8 cellular contexts compared by ENCODE assay signal in the genomic region with DNA sequence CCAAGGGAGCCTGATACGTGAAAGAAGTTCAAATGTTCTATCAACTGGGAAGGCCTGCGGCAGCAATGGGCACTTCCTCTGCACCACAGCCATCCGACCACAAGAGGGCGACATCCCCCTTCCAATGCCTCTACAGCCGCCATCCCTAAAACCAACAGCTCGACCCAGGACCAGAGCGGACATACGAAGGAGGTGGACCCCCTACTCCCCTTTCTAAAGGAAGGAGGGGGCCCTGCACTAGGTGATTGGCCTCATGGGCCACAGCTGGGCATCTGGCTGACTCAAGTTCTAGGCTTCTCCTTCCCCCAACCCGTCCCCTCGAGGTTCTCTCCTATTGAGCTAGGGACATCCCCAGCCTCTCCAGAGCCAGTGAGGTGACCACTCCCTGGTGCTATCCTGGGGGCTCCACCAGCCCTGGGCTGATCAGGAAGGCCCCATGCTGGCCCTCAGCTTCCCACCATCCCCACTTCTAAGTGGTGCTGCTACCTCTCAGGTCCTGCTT.
A peak's percentile ranks its signal among the peaks of the same experiment; 100 is the strongest.
DNase-seq lines count a peak whose midpoint lies in the region; ATAC-seq and TF ChIP-seq lines count a peak whose summit lies in the region.

No MANE protein-coding gene starts in this region.

- H3K4me3 ChIP-seq in suprapubic skin, result no peak overlapping the region

- no peaks in the 10 kb centered on the region for H3K9me3 ChIP-seq in suprapubic skin

- no peaks in the 10 kb centered on the region for H3K27me3 ChIP-seq in suprapubic skin

- TF ChIP-seq CTCF in AG09319 (IDR thresholded peaks at IDR 0.05; ENCODE audit: low read depth, low read length), result peak; percentile 96
- TF ChIP-seq CTCF in omental fat pad (IDR thresholded peaks at IDR 0.05), result peak in 2 of 3 donors; percentile 59 to 83
- TF ChIP-seq CTCF in suprapubic skin (IDR thresholded peaks at IDR 0.05), result peak; percentile 88 to 93

- no peak for TF ChIP-seq POLR2A in suprapubic skin (IDR thresholded peaks at IDR 0.05)

- ATAC-seq in GM18861 (IDR thresholded peaks at IDR 0.05; ENCODE audit: unreplicated experiment), result peak; percentile 54
- ATAC-seq in activated T-helper 17 cell treated with anti-CD3 and anti-CD28 coated beads, Interleukin-2, amount 50 U/mL, for 72 hours (replicated peaks), result peak; percentile 60
- peak; percentile 88 for ATAC-seq in omental fat pad (ENCODE audit: low FRiP score)

- DNase-seq in AG09319 (ENCODE audit: extremely low read depth, low read depth) (peak; percentile 30), HUDEP-2 (lab: John Stamatoyannopoulos, UW; ENCODE audit: unreplicated experiment in 76 of 76) (peak in 57 of 76 experiments; percentile 1 to 79 (median 44)), RPMI7951 (ENCODE audit: low read depth) (peak; percentile 50), foreskin melanocyte (peak; percentile 46), omental fat pad (ENCODE audit: low spot score) (peak; percentile 89), suprapubic skin (ENCODE audit: low spot score in 2 of 2) (peak in 1 of 2 donors; percentile 89)

- no peaks in the 10 kb centered on the region for H3K36me3 Mint-ChIP-seq in activated T-helper 17 cell treated with anti-CD3 and anti-CD28 coated beads, Interleukin-2, amount 50 U/mL, for 72 hours (ENCODE audit: low read depth)

- H3K4me1 ChIP-seq in suprapubic skin, result peaks cover 3% of the 10 kb centered on the region

- no peak overlapping the region for H3K27ac ChIP-seq in suprapubic skin

- H3K27ac Mint-ChIP-seq in activated T-helper 17 cell treated with anti-CD3 and anti-CD28 coated beads, Interleukin-2, amount 50 U/mL, for 72 hours, result no peak overlapping the region

- no peaks in the 10 kb centered on the region for H3K27me3 Mint-ChIP-seq in activated T-helper 17 cell treated with anti-CD3 and anti-CD28 coated beads, Interleukin-2, amount 50 U/mL, for 72 hours

- TF ChIP-seq EP300 in suprapubic skin (IDR thresholded peaks at IDR 0.05), result no peak

- H3K36me3 ChIP-seq in suprapubic skin, result no peaks in the 10 kb centered on the region

- H3K4me1 Mint-ChIP-seq in activated T-helper 17 cell treated with anti-CD3 and anti-CD28 coated beads, Interleukin-2, amount 50 U/mL, for 72 hours, result peaks cover 3% of the 10 kb centered on the region

- H3K9me3 Mint-ChIP-seq in activated T-helper 17 cell treated with anti-CD3 and anti-CD28 coated beads, Interleukin-2, amount 50 U/mL, for 72 hours, result peaks cover 3% of the 10 kb centered on the region

- 35% methylated on average over 4 of the region's 10 CpGs for WGBS in suprapubic skin

- peak overlapping the region; percentile 20 for H3K4me3 Mint-ChIP-seq in activated T-helper 17 cell treated with anti-CD3 and anti-CD28 coated beads, Interleukin-2, amount 50 U/mL, for 72 hours
